Comparison of ENCODE assay signal across 8 cellular contexts in genomic region chr5:32311404-32312193, GRCh38. TPM values are rescaled to one million over a fixed set of nuclear protein-coding genes. Genes with fewer than 3 reads are reported as not detected.
DNase-seq lines count a peak whose midpoint lies in the region; ATAC-seq and TF ChIP-seq lines count a peak whose summit lies in the region.

No MANE protein-coding gene starts in this region.

- POLR2A ChIA-PET in A673 (lab: Charles Lee; ENCODE audit: low non-redundant PET) (no interaction called here), HEK293 (lab: Yijun Ruan, JAX) (interaction anchor here (0.6 to 2.4 kb wide), 3 partner anchors 52 to 314 kb away, joined by 3 to 11 read pairs (median 3); partner anchors contain the start of gene GOLPH3)

- H3K36me3 ChIP-seq in A673 (ENCODE audit: insufficient read depth, low read length, poor library complexity, severe bottlenecking) (no peaks in the 10 kb centered on the region), HEK293 (ENCODE audit: control insufficient read depth in 2 of 2, insufficient read depth in 1 of 2, low read length in 2 of 2) (no peaks in the 10 kb centered on the region), upper lobe of right lung (no peaks in the 10 kb centered on the region)

- TSS peak; percentile 55 for BruUV-seq in A673 (replicated peaks; lab: Mats Ljungman, UMichigan)

- DNase-seq in A673 (ENCODE audit: low spot score) (peak; percentile 36), astrocyte of the hippocampus (ENCODE audit: low read depth, low spot score) (peak; percentile 16), lower leg skin (ENCODE audit: low spot score in 2 of 2) (no peak), upper lobe of right lung (no peak), NCI-H187 (lab: John Stamatoyannopoulos, UW) (no peak)
- no peak for DNase-seq in activated CD4-positive, alpha-beta T cell treated with anti-CD3 and anti-CD28 coated beads, Interleukin-2, amount 50 U/mL, for 1 hour

- TF ChIP-seq CTCF in A673 (conservative IDR thresholded peaks at IDR 0.05; ENCODE audit: low read depth, low read length), result no peak
- TF ChIP-seq CTCF in HEK293 (tag by site-specific recombination; IDR thresholded peaks at IDR 0.05), result no peak
- no peak for TF ChIP-seq CTCF in lower leg skin (IDR thresholded peaks at IDR 0.05)
- TF ChIP-seq CTCF in upper lobe of right lung (IDR thresholded peaks at IDR 0.05), result no peak

- no peaks in the 10 kb centered on the region for H3K9me3 ChIP-seq in A673 (ENCODE audit: low read depth, low read length, poor library complexity, severe bottlenecking)
- H3K9me3 ChIP-seq in HEK293 (ENCODE audit: control insufficient read depth, insufficient read depth, low read depth, low read length), result no peaks in the 10 kb centered on the region
- no peaks in the 10 kb centered on the region for H3K9me3 ChIP-seq in upper lobe of right lung

- H3K27me3 ChIP-seq in A673 (replicated peaks; ENCODE audit: insufficient read depth, low read depth, low read length, poor library complexity) (no peaks in the 10 kb centered on the region), upper lobe of right lung (no peaks in the 10 kb centered on the region)

- intact Hi-C loops in A673 (cut with micrococcal nuclease; ENCODE audit: unreplicated experiment) (no loop called here), lower leg skin (cut with DNase I; ENCODE audit: low total_unique reads) (no loop called here), upper lobe of right lung (cut with DNase I) (no loop called here)

- no peak for TF ChIP-seq POLR2A in lower leg skin (IDR thresholded peaks at IDR 0.05)

- H3K4me1 ChIP-seq in A673 (ENCODE audit: insufficient read depth, low read length, poor library complexity, severe bottlenecking) (peaks cover 15% of the 10 kb centered on the region), HEK293 (ENCODE audit: control insufficient read depth, insufficient read depth, low read length) (peaks cover 11% of the 10 kb centered on the region), upper lobe of right lung (peaks cover 41% of the 10 kb centered on the region)

- H3K4me3 ChIP-seq in A673 (ENCODE audit: low read depth, low read length, poor library complexity, severe bottlenecking) (peak overlapping the region; percentile 97), HEK293 (ENCODE audit: low read depth, low read length) (peak overlapping the region; percentile 94), lower leg skin (ENCODE audit: low read depth, poor library complexity, severe bottlenecking) (peak overlapping the region; percentile 98), upper lobe of right lung (peak overlapping the region; percentile 83)

- 21 to 26% methylated on average over 16 of the region's 16 CpGs for WGBS in lower leg skin, 2 donors

- peak overlapping the region; percentile 93 for H3K27ac ChIP-seq in A673 (ENCODE audit: low read depth, low read length, poor library complexity, severe bottlenecking)
- peak overlapping the region; percentile 80; the same call in 1 of the 2 replicates for H3K27ac ChIP-seq in HEK293 (ENCODE audit: extremely low read depth, low read depth, low read length)
- H3K27ac ChIP-seq in upper lobe of right lung, result peak overlapping the region; percentile 95

- CTCF ChIA-PET in A673 (lab: Charles Lee), result no interaction called here
- CTCF ChIA-PET in HEK293 (lab: Yijun Ruan, JAX), result interaction anchor here (0.6 to 0.7 kb wide), 2 partner anchors 72 to 809 kb away, joined by 3 to 4 read pairs; no protein-coding TSS in a partner anchor

- ATAC-seq in upper lobe of right lung, result no peak
- no peak for ATAC-seq in GM21390 (IDR thresholded peaks at IDR 0.05; ENCODE audit: unreplicated experiment)

TF ChIP-seq in HEK293, 187 proteins besides CTCF, POLR2A, EP300 and RAD21:
- TF ChIP-seq ZNF341 (tag by site-specific recombination; IDR thresholded peaks at IDR 0.05; ENCODE audit: low read depth) (peak; percentile 81), ZNF175 (tag by site-specific recombination; IDR thresholded peaks at IDR 0.05) (no peak), ZNF629 (tag by site-specific recombination; IDR thresholded peaks at IDR 0.05) (0 out of 2 replicates have a peak, but pooled peaks have one; percentile 45), ZBTB17 (tag by site-specific recombination; IDR thresholded peaks at IDR 0.05) (peak; percentile 27; the same call in 1 of the 2 replicates)
TF ChIP-seq in HEK293: peak in this region for 3.

RNA-seq across cellular contexts. Expression of gene MTMR12, which starts 1.1 kb away (rescaled TPM):
- total RNA-seq in A673 (2021) (31.6 and 35.8 TPM in 2 replicates), lower leg skin (10 to 100 TPM; 23.1 to 36.2 (median 33.4) TPM), upper lobe of right lung (41.3 TPM)

Comparison
In these comparisons a context has a peak if more than half of its experiments do, and no peak if none do; other contexts are left out.
1. DNase-seq: peak in A673 (single experiment) and astrocyte of the hippocampus (single experiment); none in lower leg skin (0 of 2), upper lobe of right lung (single experiment), NCI-H187 (0 of 2) and activated CD4-positive, alpha-beta T cell treated with anti-CD3 and anti-CD28 coated beads, Interleukin-2, amount 50 U/mL, for 1 hour (single experiment).
2. Peak in every context shown above with its lines, with median percentiles within 50 percentile points of each other: H3K27ac ChIP-seq and H3K4me3 ChIP-seq.